2 cellular contexts compared by ENCODE assay signal in the genomic region with DNA sequence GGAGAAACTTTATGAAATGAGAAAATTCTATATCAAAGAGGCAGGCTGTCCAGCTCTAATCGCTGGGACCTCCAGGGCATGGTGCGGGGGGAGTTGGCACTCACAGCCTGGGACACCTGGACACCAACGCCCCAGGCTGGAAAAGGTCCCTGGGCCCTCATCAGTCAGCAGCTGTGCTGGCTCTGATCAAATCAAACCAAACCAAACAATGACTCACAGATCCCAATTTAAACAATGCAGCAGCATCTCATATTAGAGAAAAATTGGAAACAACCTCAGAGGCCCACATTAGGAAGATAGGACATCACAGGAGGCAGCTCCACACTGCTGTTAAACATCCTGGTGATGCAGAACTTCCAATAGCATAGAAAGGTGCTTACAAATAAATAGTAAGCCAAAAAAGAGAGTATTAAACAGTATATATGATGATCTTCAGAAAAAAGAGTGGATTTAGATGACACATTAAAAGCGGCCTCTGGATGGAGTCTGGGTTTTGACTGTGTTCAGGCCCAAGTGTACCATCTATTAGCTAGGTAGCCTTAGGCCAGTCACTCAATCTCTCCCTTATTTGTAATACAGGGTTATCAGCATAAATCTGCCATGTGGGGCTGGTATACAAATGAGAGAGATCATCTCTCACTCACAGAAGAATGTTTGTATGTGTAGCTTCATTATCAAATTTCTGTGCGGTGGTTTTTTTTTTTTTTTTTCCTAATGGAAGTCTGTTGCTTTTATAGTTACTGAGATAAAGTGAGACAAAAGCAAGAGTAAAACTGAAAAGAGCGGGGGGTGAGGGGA.
TF ChIP-seq lines count a peak whose summit lies in the region.

No MANE protein-coding gene starts in this region.

TF ChIP-seq in GM12878, 131 proteins besides CTCF, POLR2A, EP300 and RAD21:
- TF ChIP-seq RB1 (IDR thresholded peaks at IDR 0.05; ENCODE audit: borderline replicate concordance) (no peak), E2F4 (IDR thresholded peaks at IDR 0.05; ENCODE audit: low read depth, low read length) (no peak), NRF1 (conservative IDR thresholded peaks at IDR 0.05; ENCODE audit: low read depth, low read length) (no peak), CREB1 (IDR thresholded peaks at IDR 0.05; ENCODE audit: low read depth) (no peak), FOXM1 (IDR thresholded peaks at IDR 0.05; ENCODE audit: low read depth, low read length) (no peak), E2F8 (IDR thresholded peaks at IDR 0.05; ENCODE audit: low read depth, partially characterized antibody) (no peak), HDGF (IDR thresholded peaks at IDR 0.05) (no peak)
- TF ChIP-seq, protein P1, sequence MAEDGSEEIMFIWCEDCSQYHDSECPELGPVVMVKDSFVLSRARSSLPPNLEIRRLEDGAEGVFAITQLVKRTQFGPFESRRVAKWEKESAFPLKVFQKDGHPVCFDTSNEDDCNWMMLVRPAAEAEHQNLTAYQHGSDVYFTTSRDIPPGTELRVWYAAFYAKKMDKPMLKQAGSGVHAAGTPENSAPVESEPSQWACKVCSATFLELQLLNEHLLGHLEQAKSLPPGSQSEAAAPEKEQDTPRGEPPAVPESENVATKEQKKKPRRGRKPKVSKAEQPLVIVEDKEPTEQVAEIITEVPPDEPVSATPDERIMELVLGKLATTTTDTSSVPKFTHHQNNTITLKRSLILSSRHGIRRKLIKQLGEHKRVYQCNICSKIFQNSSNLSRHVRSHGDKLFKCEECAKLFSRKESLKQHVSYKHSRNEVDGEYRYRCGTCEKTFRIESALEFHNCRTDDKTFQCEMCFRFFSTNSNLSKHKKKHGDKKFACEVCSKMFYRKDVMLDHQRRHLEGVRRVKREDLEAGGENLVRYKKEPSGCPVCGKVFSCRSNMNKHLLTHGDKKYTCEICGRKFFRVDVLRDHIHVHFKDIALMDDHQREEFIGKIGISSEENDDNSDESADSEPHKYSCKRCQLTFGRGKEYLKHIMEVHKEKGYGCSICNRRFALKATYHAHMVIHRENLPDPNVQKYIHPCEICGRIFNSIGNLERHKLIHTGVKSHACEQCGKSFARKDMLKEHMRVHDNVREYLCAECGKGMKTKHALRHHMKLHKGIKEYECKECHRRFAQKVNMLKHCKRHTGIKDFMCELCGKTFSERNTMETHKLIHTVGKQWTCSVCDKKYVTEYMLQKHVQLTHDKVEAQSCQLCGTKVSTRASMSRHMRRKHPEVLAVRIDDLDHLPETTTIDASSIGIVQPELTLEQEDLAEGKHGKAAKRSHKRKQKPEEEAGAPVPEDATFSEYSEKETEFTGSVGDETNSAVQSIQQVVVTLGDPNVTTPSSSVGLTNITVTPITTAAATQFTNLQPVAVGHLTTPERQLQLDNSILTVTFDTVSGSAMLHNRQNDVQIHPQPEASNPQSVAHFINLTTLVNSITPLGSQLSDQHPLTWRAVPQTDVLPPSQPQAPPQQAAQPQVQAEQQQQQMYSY (CRISPR knock-in tag; IDR thresholded peaks at IDR 0.05) = no peak
- TF ChIP-seq, protein P2, sequence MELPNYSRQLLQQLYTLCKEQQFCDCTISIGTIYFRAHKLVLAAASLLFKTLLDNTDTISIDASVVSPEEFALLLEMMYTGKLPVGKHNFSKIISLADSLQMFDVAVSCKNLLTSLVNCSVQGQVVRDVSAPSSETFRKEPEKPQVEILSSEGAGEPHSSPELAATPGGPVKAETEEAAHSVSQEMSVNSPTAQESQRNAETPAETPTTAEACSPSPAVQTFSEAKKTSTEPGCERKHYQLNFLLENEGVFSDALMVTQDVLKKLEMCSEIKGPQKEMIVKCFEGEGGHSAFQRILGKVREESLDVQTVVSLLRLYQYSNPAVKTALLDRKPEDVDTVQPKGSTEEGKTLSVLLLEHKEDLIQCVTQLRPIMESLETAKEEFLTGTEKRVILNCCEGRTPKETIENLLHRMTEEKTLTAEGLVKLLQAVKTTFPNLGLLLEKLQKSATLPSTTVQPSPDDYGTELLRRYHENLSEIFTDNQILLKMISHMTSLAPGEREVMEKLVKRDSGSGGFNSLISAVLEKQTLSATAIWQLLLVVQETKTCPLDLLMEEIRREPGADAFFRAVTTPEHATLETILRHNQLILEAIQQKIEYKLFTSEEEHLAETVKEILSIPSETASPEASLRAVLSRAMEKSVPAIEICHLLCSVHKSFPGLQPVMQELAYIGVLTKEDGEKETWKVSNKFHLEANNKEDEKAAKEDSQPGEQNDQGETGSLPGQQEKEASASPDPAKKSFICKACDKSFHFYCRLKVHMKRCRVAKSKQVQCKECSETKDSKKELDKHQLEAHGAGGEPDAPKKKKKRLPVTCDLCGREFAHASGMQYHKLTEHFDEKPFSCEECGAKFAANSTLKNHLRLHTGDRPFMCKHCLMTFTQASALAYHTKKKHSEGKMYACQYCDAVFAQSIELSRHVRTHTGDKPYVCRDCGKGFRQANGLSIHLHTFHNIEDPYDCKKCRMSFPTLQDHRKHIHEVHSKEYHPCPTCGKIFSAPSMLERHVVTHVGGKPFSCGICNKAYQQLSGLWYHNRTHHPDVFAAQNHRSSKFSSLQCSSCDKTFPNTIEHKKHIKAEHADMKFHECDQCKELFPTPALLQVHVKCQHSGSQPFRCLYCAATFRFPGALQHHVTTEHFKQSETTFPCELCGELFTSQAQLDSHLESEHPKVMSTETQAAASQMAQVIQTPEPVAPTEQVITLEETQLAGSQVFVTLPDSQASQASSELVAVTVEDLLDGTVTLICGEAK (IDR thresholded peaks at IDR 0.05; ENCODE audit: borderline replicate concordance) = no peak

TF ChIP-seq in HepG2, 621 proteins besides CTCF, POLR2A, EP300 and RAD21:
- TF ChIP-seq, protein P3, sequence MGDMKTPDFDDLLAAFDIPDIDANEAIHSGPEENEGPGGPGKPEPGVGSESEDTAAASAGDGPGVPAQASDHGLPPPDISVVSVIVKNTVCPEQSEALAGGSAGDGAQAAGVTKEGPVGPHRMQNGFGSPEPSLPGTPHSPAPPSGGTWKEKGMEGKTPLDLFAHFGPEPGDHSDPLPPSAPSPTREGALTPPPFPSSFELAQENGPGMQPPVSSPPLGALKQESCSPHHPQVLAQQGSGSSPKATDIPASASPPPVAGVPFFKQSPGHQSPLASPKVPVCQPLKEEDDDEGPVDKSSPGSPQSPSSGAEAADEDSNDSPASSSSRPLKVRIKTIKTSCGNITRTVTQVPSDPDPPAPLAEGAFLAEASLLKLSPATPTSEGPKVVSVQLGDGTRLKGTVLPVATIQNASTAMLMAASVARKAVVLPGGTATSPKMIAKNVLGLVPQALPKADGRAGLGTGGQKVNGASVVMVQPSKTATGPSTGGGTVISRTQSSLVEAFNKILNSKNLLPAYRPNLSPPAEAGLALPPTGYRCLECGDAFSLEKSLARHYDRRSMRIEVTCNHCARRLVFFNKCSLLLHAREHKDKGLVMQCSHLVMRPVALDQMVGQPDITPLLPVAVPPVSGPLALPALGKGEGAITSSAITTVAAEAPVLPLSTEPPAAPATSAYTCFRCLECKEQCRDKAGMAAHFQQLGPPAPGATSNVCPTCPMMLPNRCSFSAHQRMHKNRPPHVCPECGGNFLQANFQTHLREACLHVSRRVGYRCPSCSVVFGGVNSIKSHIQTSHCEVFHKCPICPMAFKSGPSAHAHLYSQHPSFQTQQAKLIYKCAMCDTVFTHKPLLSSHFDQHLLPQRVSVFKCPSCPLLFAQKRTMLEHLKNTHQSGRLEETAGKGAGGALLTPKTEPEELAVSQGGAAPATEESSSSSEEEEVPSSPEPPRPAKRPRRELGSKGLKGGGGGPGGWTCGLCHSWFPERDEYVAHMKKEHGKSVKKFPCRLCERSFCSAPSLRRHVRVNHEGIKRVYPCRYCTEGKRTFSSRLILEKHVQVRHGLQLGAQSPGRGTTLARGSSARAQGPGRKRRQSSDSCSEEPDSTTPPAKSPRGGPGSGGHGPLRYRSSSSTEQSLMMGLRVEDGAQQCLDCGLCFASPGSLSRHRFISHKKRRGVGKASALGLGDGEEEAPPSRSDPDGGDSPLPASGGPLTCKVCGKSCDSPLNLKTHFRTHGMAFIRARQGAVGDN (CRISPR knock-in tag; IDR thresholded peaks at IDR 0.05) = peak; percentile 28
- TF ChIP-seq ZNF136 (CRISPR knock-in tag; IDR thresholded peaks at IDR 0.05; ENCODE audit: low read depth) (0 out of 2 replicates have a peak, but pooled peaks have one; percentile 14), BORCS8-MEF2B (CRISPR knock-in tag; IDR thresholded peaks at IDR 0.05) (no peak), FOSL2 (CRISPR knock-in tag; IDR thresholded peaks at IDR 0.05) (peak; percentile 72)
